Comparison of ENCODE assay signal across 31 cellular contexts in genomic region chr4:6824772-6825402, GRCh38. TPM values are rescaled to one million over a fixed set of nuclear protein-coding genes. Genes with fewer than 3 reads are reported as not detected.
DNase-seq lines count a peak whose midpoint lies in the region; ATAC-seq, FAIRE-seq and TF ChIP-seq lines count a peak whose summit lies in the region.
"Had no signal": no experiment of that assay in that cellular context is flagged by ENCODE, and none has a peak within 500 bp of the region (broad histone marks: within the 10 kb centered on the region; RNA-seq: fewer than 3 reads in every experiment).

No MANE protein-coding gene starts in this region.

- peaks cover 36% of the 10 kb centered on the region for H3K4me1 Mint-ChIP-seq in activated CD8-positive, alpha-beta memory T cell treated with anti-CD3 and anti-CD28 coated beads, Interleukin-2, amount 10 ng/mL, durations not matched to agents 7 days and 5 days
- H3K4me1 Mint-ChIP-seq in glutamatergic neuron (ENCODE audit: low read depth, unreplicated experiment) (no peaks in the 10 kb centered on the region), T-cell (peaks cover 9 to 34% (median 32%) of the 10 kb centered on the region in 3 donors)

- H3K23ac ChIP-seq in IMR-90 (ENCODE audit: low read depth, low read length), result 0 out of 2 replicates have a peak overlapping the region, but pooled peaks have one; percentile 9

- CTCF ChIA-PET in activated CD8-positive, alpha-beta memory T cell treated with anti-CD3 and anti-CD28 coated beads, Interleukin-2, amount 10 ng/mL, durations not matched to agents 7 days and 5 days (lab: Charles Lee), result interaction anchor here (1.1 to 2.5 kb wide), 3 partner anchors 9 to 49 kb away, joined by 3 to 10 read pairs (median 3); no protein-coding TSS in a partner anchor
- CTCF ChIA-PET in IMR-90 (lab: Yijun Ruan, JAX) (interaction anchor here (0.8 kb wide), 1 partner anchor 9 kb away, joined by 5 read pairs; no protein-coding TSS in a partner anchor), K562 (lab: Yijun Ruan, JAX; ENCODE audit: low intra/inter-chr PET ratio) (no interaction called here), T-cell (lab: Charles Lee) (interaction anchor here in 1 of 2 donors (1.0 kb wide), 1 partner anchor 10 kb away, joined by 3 read pairs; no protein-coding TSS in a partner anchor)

- no peak overlapping the region for H2AK9ac ChIP-seq in IMR-90 (replicated peaks; ENCODE audit: low read depth, low read length, poor library complexity)

- H3K4me1 ChIP-seq in IMR-90 (ENCODE audit: control insufficient read depth, insufficient read depth, low read length), result peaks cover 3% of the 10 kb centered on the region
- peaks cover 3 to 23% of the 10 kb centered on the region in 2 experiments; a peak in 3 of 5 replicates for H3K4me1 ChIP-seq in K562 (replicated peaks in 1 of 2; ENCODE audit: control insufficient read depth in 2 of 2, insufficient read depth in 2 of 2, low read length in 2 of 2)
- no peaks in the 10 kb centered on the region for H3K4me1 ChIP-seq in neutrophil (ENCODE audit: control insufficient read depth in 1 of 2, insufficient read depth in 1 of 2, low read depth in 1 of 2, low read length in 1 of 2)
- H3K4me1 ChIP-seq: foreskin keratinocyte had no signal

- no peak overlapping the region for H2AK5ac ChIP-seq in IMR-90 (ENCODE audit: low read depth, low read length)

- no peak overlapping the region for H3K56ac ChIP-seq in IMR-90 (ENCODE audit: extremely low read depth, insufficient read depth, low read length)

- H3K27ac ChIP-seq in IMR-90 (ENCODE audit: insufficient read depth, low read length) (no peak overlapping the region), K562 (ENCODE audit: extremely low read depth, low read depth, low read length) (no peak overlapping the region), neutrophil (peak overlapping the region; percentile 45)
- H3K27ac ChIP-seq: esophagus muscularis mucosa, foreskin keratinocyte, vagina, VCaP had no signal

- H2BK120ac ChIP-seq in IMR-90 (ENCODE audit: low read depth, low read length), result no peak overlapping the region

- no peak overlapping the region for H4K5ac ChIP-seq in IMR-90 (ENCODE audit: low read depth, low read length)

- TF ChIP-seq CTCF in IMR-90 (conservative IDR thresholded peaks at IDR 0.05; ENCODE audit: low read depth, low read length) (no peak), K562 (IDR thresholded peaks at IDR 0.05 in 2 of 3, conservative IDR thresholded peaks at IDR 0.05 in 1 of 3; ENCODE audit: insufficient read depth in 2 of 3, low read depth in 1 of 3, low read length in 3 of 3) (no peak), neutrophil (IDR thresholded peaks at IDR 0.05) (no peak), glutamatergic neuron (IDR thresholded peaks at IDR 0.05; ENCODE audit: partially characterized antibody, unreplicated experiment) (no peak)

- H3K79me2 ChIP-seq in K562 (ENCODE audit: control insufficient read depth, insufficient read depth, low read length), result peaks cover 89% of the 10 kb centered on the region

- H4K20me1 ChIP-seq in IMR-90 (ENCODE audit: insufficient read depth, low read length) (peaks cover 41% of the 10 kb centered on the region), K562 (replicated peaks; ENCODE audit: control insufficient read depth, insufficient read depth, low read length) (peaks cover 7% of the 10 kb centered on the region)

- no peak overlapping the region for H4K8ac ChIP-seq in IMR-90 (ENCODE audit: low read depth in 2 of 2, low read length in 2 of 2)

- H3K18ac ChIP-seq in IMR-90 (ENCODE audit: low read depth, low read length), result no peak overlapping the region

- no peak overlapping the region for H3K4me2 ChIP-seq in IMR-90 (ENCODE audit: low read depth, low read length)
- no peak overlapping the region for H3K4me2 ChIP-seq in K562 (ENCODE audit: insufficient read depth, low read length)

- H3K27me3 ChIP-seq in IMR-90 (ENCODE audit: control insufficient read depth, insufficient read depth, low read length) (no peaks in the 10 kb centered on the region), K562 (ENCODE audit: control insufficient read depth in 2 of 2, insufficient read depth in 2 of 2, low read length in 2 of 2) (no peaks in the 10 kb centered on the region), neutrophil (no peaks in the 10 kb centered on the region)
- H3K27me3 ChIP-seq: esophagus muscularis mucosa, foreskin keratinocyte, heart left ventricle, vagina had no signal

- H3K4me3 ChIP-seq in IMR-90 (ENCODE audit: insufficient read depth, low read depth, low read length) (no peak overlapping the region), K562 (no peak overlapping the region), neutrophil (ENCODE audit: low read depth in 1 of 2, low read length in 1 of 2) (no peak overlapping the region)
- H3K4me3 ChIP-seq: esophagus muscularis mucosa, heart left ventricle, vagina had no signal

- no peak for DNase-seq in activated CD8-positive, alpha-beta memory T cell treated with anti-CD3 and anti-CD28 coated beads, Interleukin-2, amount 10 ng/mL, durations not matched to agents 7 days and 5 days
- no peak for DNase-seq in activated CD8-positive, alpha-beta memory T cell treated with anti-CD3 and anti-CD28 coated beads, Interleukin-2, amount 50 U/mL, for 48 hours
- DNase-seq in IMR-90 (peak; percentile 42), K562 (ENCODE audit: extremely low read depth in 1 of 4, low spot score in 3 of 4) (no peak), DMS79 (lab: John Stamatoyannopoulos, UW) (no peak), glutamatergic neuron (no peak), T-cell (no peak)
- DNase-seq: activated CD4-positive, alpha-beta T cell treated with anti-CD3 and anti-CD28 coated beads for 4 hours; activated T-cell treated with anti-CD3 and anti-CD28 coated beads, Interleukin-2, amount 50 U/mL, for 48 hours; CD4-positive, alpha-beta T cell; foreskin keratinocyte; heart left ventricle; KBM-7; kidney glomerular epithelial cell; midbrain; MM.1S; naive B cell; NCI-H1417; NCI-H2081; NCI-H2227 treated with DMSO at 0.1 percent for 48 hours; NCI-H526 treated with DMSO at 0.1 percent for 48 hours; SHP77 treated with DMSO at 0.1 percent for 48 hours; stimulated activated naive CD4-positive, alpha-beta T cell treated with Interleukin-2 at 50 U/mL for 16 hours had no signal

- in situ Hi-C loops in IMR-90 (cut with MboI; ENCODE audit: low sequenced_read_pairs), result no loop called here
- in situ Hi-C loops in K562 (cut with MboI), result no loop called here

- WGBS in IMR-90 (ENCODE audit: extremely low coverage in 2 of 2, insufficient read length in 1 of 2), 2 experiments, result no CpG with 5 or more reads among the region's 5 CpGs
- 89% methylated on average over 5 of the region's 5 CpGs for WGBS in K562 (ENCODE audit: insufficient coverage, low coverage, missing lambda C conversion rate)

- H3K79me1 ChIP-seq in IMR-90 (ENCODE audit: low read depth in 1 of 2, low read length in 2 of 2), result peaks cover 27 to 64% of the 10 kb centered on the region in 2 experiments

- no peak overlapping the region for H4K91ac ChIP-seq in IMR-90 (ENCODE audit: insufficient read depth, low read depth, low read length)

- peak overlapping the region; percentile 20 for H2BK5ac ChIP-seq in IMR-90 (ENCODE audit: low read depth, low read length, poor library complexity, severe bottlenecking)

- no peak for FAIRE-seq in K562 (lab: Jason Lieb, UNC)
- FAIRE-seq: A204.1, endometrium, GM18507, H1 had no signal

- H3K14ac ChIP-seq in IMR-90 (replicated peaks; ENCODE audit: low read depth, low read length), result no peak overlapping the region

- ATAC-seq in activated CD8-positive, alpha-beta memory T cell treated with anti-CD3 and anti-CD28 coated beads, Interleukin-2, amount 10 ng/mL, durations not matched to agents 7 days and 5 days, result peak; percentile 7
- peak; percentile 11; the same call in 1 of the 2 replicates for ATAC-seq in IMR-90 (ENCODE audit: low read depth)
- ATAC-seq in K562, result no peak
- no peak for ATAC-seq in T-cell (replicated peaks in 1 of 4)
- ATAC-seq: foreskin keratinocyte, heart left ventricle had no signal

- intact Hi-C loops in IMR-90 (cut with micrococcal nuclease) (loop anchor here (1.0 kb wide), 1 partner anchor 35 kb away; no protein-coding TSS in a partner anchor), K562 (cut with micrococcal nuclease) (no loop called here)

- peaks cover 3% of the 10 kb centered on the region for H3K9me3 Mint-ChIP-seq in activated CD8-positive, alpha-beta memory T cell treated with anti-CD3 and anti-CD28 coated beads, Interleukin-2, amount 10 ng/mL, durations not matched to agents 7 days and 5 days (ENCODE audit: low read depth)
- H3K9me3 Mint-ChIP-seq in glutamatergic neuron (ENCODE audit: unreplicated experiment), result peaks cover 4% of the 10 kb centered on the region
- peaks cover 3 to 15% (median 13%) of the 10 kb centered on the region in 3 donors for H3K9me3 Mint-ChIP-seq in T-cell
- H3K9me3 Mint-ChIP-seq: CD4-positive, alpha-beta T cell had no signal

- dilution Hi-C loops in IMR-90 (cut with HindIII; ENCODE audit: low sequenced_read_pairs, unreplicated experiment), result no loop called here

- H3K27me3 Mint-ChIP-seq in activated CD8-positive, alpha-beta memory T cell treated with anti-CD3 and anti-CD28 coated beads, Interleukin-2, amount 10 ng/mL, durations not matched to agents 7 days and 5 days, result no peaks in the 10 kb centered on the region
- H3K27me3 Mint-ChIP-seq in glutamatergic neuron (ENCODE audit: unreplicated experiment) (no peaks in the 10 kb centered on the region), T-cell (no peaks in the 10 kb centered on the region)
- H3K27me3 Mint-ChIP-seq: CD4-positive, alpha-beta T cell; naive B cell had no signal

- TF ChIP-seq EP300 in K562 (IDR thresholded peaks at IDR 0.05; ENCODE audit: low read length), result no peak

- POLR2A ChIA-PET in IMR-90 (lab: Charles Lee; ENCODE audit: unreplicated experiment), result no interaction called here
- POLR2A ChIA-PET in K562 (lab: Yijun Ruan, JAX), result interaction anchor here (0.6 to 1.7 kb wide), 3 partner anchors 28 to 93 kb away, joined by 3 to 4 read pairs (median 3); no protein-coding TSS in a partner anchor
- POLR2A ChIA-PET in T-cell (lab: Charles Lee), result no interaction called here

- no peak for TF ChIP-seq RAD21 in IMR-90 (IDR thresholded peaks at IDR 0.05; ENCODE audit: low read length)
- no peak for TF ChIP-seq RAD21 in K562 (CRISPR knock-in tag; conservative IDR thresholded peaks at IDR 0.05 in 1 of 2, IDR thresholded peaks at IDR 0.05 in 1 of 2)

- H2AFZ ChIP-seq in IMR-90 (replicated peaks; ENCODE audit: low read length, poor library complexity) (no peak overlapping the region), K562 (ENCODE audit: low read depth, low read length) (no peak overlapping the region)

- H3K36me3 Mint-ChIP-seq in activated CD8-positive, alpha-beta memory T cell treated with anti-CD3 and anti-CD28 coated beads, Interleukin-2, amount 10 ng/mL, durations not matched to agents 7 days and 5 days, result peaks cover 39% of the 10 kb centered on the region
- H3K36me3 Mint-ChIP-seq in glutamatergic neuron (ENCODE audit: unreplicated experiment) (peaks cover 5% of the 10 kb centered on the region), T-cell (peaks cover 44% of the 10 kb centered on the region)

- no peak overlapping the region for H2BK20ac ChIP-seq in IMR-90 (ENCODE audit: low read depth, low read length)

- H3K9me3 ChIP-seq in IMR-90 (ENCODE audit: control insufficient read depth, insufficient read depth, low read length) (peaks cover 7% of the 10 kb centered on the region), K562 (replicated peaks; ENCODE audit: control insufficient read depth, insufficient read depth, low read depth, low read length) (no peaks in the 10 kb centered on the region), neutrophil (no peaks in the 10 kb centered on the region)
- H3K9me3 ChIP-seq: vagina had no signal

- no peak overlapping the region for H2BK15ac ChIP-seq in IMR-90 (ENCODE audit: low read depth, low read length)

- BruUV-seq in IMR-90 (replicated peaks; lab: Mats Ljungman, UMichigan) (no TSS peak), K562 (replicated peaks; lab: Mats Ljungman, UMichigan) (no TSS peak)

- TF ChIP-seq POLR2A in IMR-90 (IDR thresholded peaks at IDR 0.05; ENCODE audit: low read depth, low read length) (no peak), K562 (conservative IDR thresholded peaks at IDR 0.05) (no peak)

- H3K9me1 ChIP-seq in IMR-90 (ENCODE audit: insufficient read depth, low read length) (peaks cover 22% of the 10 kb centered on the region), K562 (ENCODE audit: control insufficient read depth, insufficient read depth, low read length) (no peaks in the 10 kb centered on the region)

- H3K4ac ChIP-seq in IMR-90 (ENCODE audit: low read depth, low read length), result no peak overlapping the region

- peak overlapping the region; percentile 11 for H3K4me3 Mint-ChIP-seq in activated CD8-positive, alpha-beta memory T cell treated with anti-CD3 and anti-CD28 coated beads, Interleukin-2, amount 10 ng/mL, durations not matched to agents 7 days and 5 days
- H3K4me3 Mint-ChIP-seq in glutamatergic neuron (ENCODE audit: unreplicated experiment) (no peak overlapping the region), T-cell (no peak overlapping the region)
- H3K4me3 Mint-ChIP-seq: CD4-positive, alpha-beta T cell; naive B cell had no signal

- H3K27ac Mint-ChIP-seq in activated CD8-positive, alpha-beta memory T cell treated with anti-CD3 and anti-CD28 coated beads, Interleukin-2, amount 10 ng/mL, durations not matched to agents 7 days and 5 days, result peak overlapping the region; percentile 83
- H3K27ac Mint-ChIP-seq in glutamatergic neuron (ENCODE audit: unreplicated experiment) (no peak overlapping the region), T-cell (peak overlapping the region in 1 of 2 donors; percentile 72)
- H3K27ac Mint-ChIP-seq: CD4-positive, alpha-beta T cell had no signal

- H3K9ac ChIP-seq in IMR-90 (ENCODE audit: low read depth, low read length) (no peak overlapping the region), K562 (ENCODE audit: insufficient read depth in 1 of 2, low read depth in 2 of 2, low read length in 2 of 2) (no peak overlapping the region)

- H3K36me3 ChIP-seq in IMR-90 (ENCODE audit: control insufficient read depth, insufficient read depth, low read length) (peaks cover 20% of the 10 kb centered on the region), K562 (ENCODE audit: control insufficient read depth, insufficient read depth, low read length) (peaks cover 56% of the 10 kb centered on the region), neutrophil (peaks cover 47% of the 10 kb centered on the region)

RNA-seq across cellular contexts. Expression of gene KIAA0232, which starts 42.4 kb away (rescaled TPM):
- total RNA-seq in activated CD8-positive, alpha-beta memory T cell treated with anti-CD3 and anti-CD28 coated beads, Interleukin-2, amount 10 ng/mL, durations not matched to agents 7 days and 5 days, result 10 to 100 TPM; 17.5 to 19.8 TPM
- total RNA-seq in IMR-90 (2012; rRNA removed) (19.5 and 23.1 TPM in 2 replicates), K562 (2014; rRNA removed) (9.0 and 9.5 TPM in 2 replicates), K562 (2014; rRNA removed; fragmentation: Illumina TruSeq; extraction: Trizol) (16.0 and 18.7 TPM in 2 replicates), K562 (2015; rRNA removed; fragmentation: Illumina TruSeq; extraction: Trizol) (13.0 and 13.6 TPM in 2 replicates), K562 (2021) (14.7 TPM in 2 replicates), glutamatergic neuron (ENCODE audit: unreplicated experiment) (64.4 TPM), T-cell (10 to 100 TPM; 16.5 to 20.9 (median 19.3) TPM)
- polyA plus RNA-seq in IMR-90 (2012; rRNA removed) (5.8 and 6.8 TPM in 2 replicates), K562 (2011; rRNA removed) (17.4 and 17.9 TPM in 2 replicates), K562 (2014; fragmentation: Illumina TruSeq; extraction: Trizol) (11.8 and 13.0 TPM in 2 replicates), K562 (2014; fragmentation: Nextera tagmentation; extraction: Ambion mirVana) (1 to 10 TPM; 3.5 to 4.2 TPM), K562 (2014; rRNA removed) (10.1 and 11.9 TPM in 2 replicates)
- 1.8 and 4.3 TPM in 2 replicates for polyA plus RNA-seq in IMR-90 (2012; cell fraction: cytosol; rRNA removed)
- polyA plus RNA-seq in IMR-90 (2012; cell fraction: nucleus; rRNA removed; ENCODE audit: low replicate concordance), result 3.7 and 10.2 TPM in 2 replicates
- total RNA-seq in K562 (2011; cell fraction: chromatin; rRNA removed; ENCODE audit: low replicate concordance), result 83.2 and 85.7 TPM in 2 replicates
- total RNA-seq in K562 (2011; cell fraction: nucleolus; rRNA removed), result 15.8 and 19.9 TPM in 2 replicates
- 25.1 and 27.5 TPM in 2 replicates for total RNA-seq in K562 (2011; cell fraction: nucleoplasm; rRNA removed)
- polyA plus RNA-seq in K562 (2011; cell fraction: cytosol; rRNA removed), result 6.1 and 8.0 TPM in 2 replicates
- 14.6 and 18.0 TPM in 2 replicates for polyA plus RNA-seq in K562 (2011; cell fraction: nucleus; rRNA removed)
- 7.9 and 12.6 TPM in 2 replicates for polyA plus RNA-seq in K562 (2012)
- polyA minus RNA-seq in K562 (2011; rRNA and poly(A)+ RNA removed), result 26.5 and 30.1 TPM in 2 replicates
- polyA minus RNA-seq in K562 (2011; cell fraction: cytosol; rRNA and poly(A)+ RNA removed), result 7.4 and 10.6 TPM in 2 replicates
- 15.9 and 24.1 TPM in 2 replicates for polyA minus RNA-seq in K562 (2011; cell fraction: nucleus; rRNA and poly(A)+ RNA removed)

Comparison
In these comparisons a context has a peak if more than half of its experiments do, and no peak if none do; other contexts are left out.
1. ATAC-seq: peak in activated CD8-positive, alpha-beta memory T cell treated with anti-CD3 and anti-CD28 coated beads, Interleukin-2, amount 10 ng/mL, durations not matched to agents 7 days and 5 days (single experiment) and IMR-90 (single experiment); none in K562 (single experiment) and T-cell (0 of 4).